ENCODE assay signal across 9 cellular contexts in the genomic region with DNA sequence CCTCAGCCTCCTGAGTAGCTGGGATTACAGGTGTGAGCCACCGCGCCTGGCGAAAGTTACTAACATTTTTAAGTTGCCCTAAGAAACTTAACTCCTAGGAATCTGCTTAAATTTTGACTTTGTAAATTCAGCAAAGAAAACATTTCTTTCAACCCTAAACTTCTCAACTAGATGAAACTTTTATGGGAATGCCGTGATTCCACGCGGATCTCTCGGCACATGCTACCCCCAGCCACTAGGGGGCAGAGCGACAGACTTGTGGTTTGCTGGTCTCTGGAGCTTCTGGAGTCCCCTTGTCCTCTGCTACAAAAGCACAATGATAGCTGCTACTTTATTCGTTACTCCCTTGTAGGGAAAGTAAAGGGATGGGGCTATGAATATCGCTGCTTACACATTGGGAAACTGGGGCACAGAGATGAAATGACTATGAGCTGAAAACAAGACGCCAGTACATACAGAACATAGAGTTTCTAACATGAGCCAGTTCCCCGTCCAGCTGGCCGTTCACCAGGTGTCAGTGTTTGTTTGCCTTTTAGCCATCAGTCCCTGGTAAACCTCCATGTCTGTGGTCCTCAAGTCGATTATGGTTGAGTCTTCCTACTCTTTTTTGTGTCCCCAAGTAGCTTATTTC.
DNase-seq lines count a peak whose midpoint lies in the region; ATAC-seq and TF ChIP-seq lines count a peak whose summit lies in the region.
"Had no signal": no experiment of that assay in that cellular context is flagged by ENCODE, and none has a peak within 500 bp of the region (broad histone marks: within the 10 kb centered on the region; RNA-seq: fewer than 3 reads in every experiment).

No MANE protein-coding gene starts in this region.

- H3K36me3 ChIP-seq in GM06990 (ENCODE audit: control insufficient read depth, insufficient read depth, low read length) (no peaks in the 10 kb centered on the region), KMS-11 (ENCODE audit: insufficient read depth) (no peaks in the 10 kb centered on the region)

- H3K4me1 ChIP-seq in KMS-11 (ENCODE audit: low read depth, poor library complexity, severe bottlenecking) = no peaks in the 10 kb centered on the region

- H3K4me2 ChIP-seq in KMS-11 = no peak overlapping the region

- peaks cover 37% of the 10 kb centered on the region for H3K4me1 Mint-ChIP-seq in neural crest cell

- H3K27ac ChIP-seq in KMS-11 (no peak overlapping the region), coronary artery (no peak overlapping the region)

- H3K4me3 ChIP-seq in GM06990 (replicated peaks; ENCODE audit: low read depth, low read length) (no peak overlapping the region), KMS-11 (IDR thresholded peaks at IDR 0.05; ENCODE audit: insufficient read depth, low read depth, low read length) (no peak overlapping the region), cardiac fibroblast (replicated peaks in 1 of 2; ENCODE audit: low read depth in 2 of 2, low read length in 2 of 2) (no peak overlapping the region), coronary artery (no peak overlapping the region)

- H4K20me1 ChIP-seq in KMS-11 (ENCODE audit: insufficient read depth) = no peaks in the 10 kb centered on the region

- H3K4me3 Mint-ChIP-seq in neural crest cell = no peak overlapping the region
- H3K4me3 Mint-ChIP-seq: activated CD4-positive, alpha-beta memory T cell treated with anti-CD3 and anti-CD28 coated beads for 36 hours had no signal

- H2AFZ ChIP-seq in KMS-11 (ENCODE audit: low read depth) = no peak overlapping the region

- H3K9me3 Mint-ChIP-seq in neural crest cell = peaks cover 7% of the 10 kb centered on the region

- no peaks in the 10 kb centered on the region for H3K27me3 ChIP-seq in GM06990 (replicated peaks; ENCODE audit: control insufficient read depth, insufficient read depth, low read length)
- H3K27me3 ChIP-seq in KMS-11 (ENCODE audit: insufficient read depth, low read depth) = no peaks in the 10 kb centered on the region

- H3K27me3 Mint-ChIP-seq in neural crest cell (ENCODE audit: low read depth) = no peaks in the 10 kb centered on the region
- H3K27me3 Mint-ChIP-seq: activated CD4-positive, alpha-beta memory T cell treated with anti-CD3 and anti-CD28 coated beads for 36 hours had no signal

- ATAC-seq in HG03280 (IDR thresholded peaks at IDR 0.05; ENCODE audit: unreplicated experiment) = no peak

- H3K9ac ChIP-seq in KMS-11 = no peak overlapping the region

- no peaks in the 10 kb centered on the region for H3K79me2 ChIP-seq in KMS-11 (ENCODE audit: insufficient read depth, low read depth)

- H3K36me3 Mint-ChIP-seq in neural crest cell (ENCODE audit: low read depth) = peaks cover 6% of the 10 kb centered on the region
- H3K36me3 Mint-ChIP-seq: activated CD4-positive, alpha-beta memory T cell treated with anti-CD3 and anti-CD28 coated beads for 36 hours had no signal

- TF ChIP-seq CTCF in GM06990 (IDR thresholded peaks at IDR 0.05; ENCODE audit: insufficient read depth, low read length, poor library complexity, severe bottlenecking) (peak; percentile 46), KMS-11 (conservative IDR thresholded peaks at IDR 0.05; ENCODE audit: low read depth, low read length) (peak; percentile 84), cardiac fibroblast (IDR thresholded peaks at IDR 0.05; ENCODE audit: low read depth, low read length) (peak; percentile 57), neural crest cell (conservative IDR thresholded peaks at IDR 0.05) (peak; percentile 64), coronary artery (IDR thresholded peaks at IDR 0.05) (no peak)

- H3K27ac Mint-ChIP-seq in neural crest cell (ENCODE audit: unreplicated experiment) = no peak overlapping the region
- H3K27ac Mint-ChIP-seq: activated CD4-positive, alpha-beta memory T cell treated with anti-CD3 and anti-CD28 coated beads for 36 hours had no signal

- no peak for DNase-seq in GM06990 (ENCODE audit: extremely low read depth, insufficient read length)
- peak in 1 of 2 donors; percentile 22 for DNase-seq in cardiac fibroblast (ENCODE audit: low read depth in 2 of 2)
- peak; percentile 13 for DNase-seq in neural crest cell (ENCODE audit: low read depth, low spot score)
- DNase-seq in coronary artery (ENCODE audit: low spot score) = no peak
- no peak for DNase-seq in NCI-H446 treated with DMSO at 0.1 percent for 48 hours (lab: John Stamatoyannopoulos, UW)
- DNase-seq in NCI-H2107 (lab: John Stamatoyannopoulos, UW) = no peak
- DNase-seq: activated CD4-positive, alpha-beta memory T cell treated with anti-CD3 and anti-CD28 coated beads for 36 hours had no signal
